Comparison of ENCODE assay signal across 17 cellular contexts in the genomic region with DNA sequence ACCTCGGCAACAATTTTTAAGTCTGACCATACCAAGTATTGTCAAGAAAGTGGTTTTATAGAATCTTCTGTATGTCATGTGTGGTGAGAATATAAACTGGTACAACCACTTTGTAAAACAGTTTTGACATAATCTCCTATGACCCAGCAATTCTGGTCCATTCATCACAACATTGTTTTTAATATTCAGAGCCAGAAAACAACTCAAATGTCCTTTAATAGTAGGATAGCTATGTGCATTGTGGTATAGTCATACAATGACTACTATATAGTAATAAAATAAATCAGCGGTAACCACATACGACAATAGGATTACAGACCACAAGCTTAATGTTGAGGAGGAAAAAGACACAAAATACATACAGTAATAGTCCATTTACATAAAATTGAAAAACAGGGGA.
DNase-seq lines count a peak whose midpoint lies in the region; ATAC-seq, FAIRE-seq and TF ChIP-seq lines count a peak whose summit lies in the region.
"Had no signal": no experiment of that assay in that cellular context is flagged by ENCODE, and none has a peak within 500 bp of the region (broad histone marks: within the 10 kb centered on the region; RNA-seq: fewer than 3 reads in every experiment).

No MANE protein-coding gene starts in this region.

- H3K4me2 ChIP-seq in A549 (peak overlapping the region; percentile 32; the same call in 2 of the 3 replicates), PC-9 (peak overlapping the region; percentile 37), osteoblast (ENCODE audit: insufficient read depth, low read length) (no peak overlapping the region)

- DNase-seq in A549 (ENCODE audit: low read depth in 1 of 2, low spot score in 1 of 2) (no peak), PC-9 (peak in 1 of 2 experiments; percentile 35), bronchial epithelial cell (ENCODE audit: low read depth) (peak; percentile 34), osteoblast (ENCODE audit: insufficient read length, low spot score, missing footprints) (peak; percentile 34), Calu3 (no peak), NCI-H2196 treated with DMSO at 0.1 percent for 48 hours (lab: John Stamatoyannopoulos, UW; ENCODE audit: unreplicated experiment) (no peak)
- DNase-seq: C1 segment of cervical spinal cord; CD4-positive, alpha-beta T cell; DMS79 had no signal

- TF ChIP-seq EP300 in A549 (IDR thresholded peaks at IDR 0.05) = no peak

- intact Hi-C loops in PC-9 (cut with micrococcal nuclease; ENCODE audit: unreplicated experiment) = no loop called here
- intact Hi-C loops in Calu3 (cut with micrococcal nuclease; ENCODE audit: unreplicated experiment) = no loop called here

- H3K27me3 ChIP-seq in PC-9 (ENCODE audit: insufficient read depth, low read depth) = no peaks in the 10 kb centered on the region
- no peaks in the 10 kb centered on the region for H3K27me3 ChIP-seq in bronchial epithelial cell (ENCODE audit: control insufficient read depth, insufficient read depth, low read length)
- no peaks in the 10 kb centered on the region for H3K27me3 ChIP-seq in osteoblast (ENCODE audit: insufficient read depth, low read length)

- no peak for FAIRE-seq in A549 (lab: Jason Lieb, UNC)
- no peak for FAIRE-seq in bronchial epithelial cell (lab: Jason Lieb, UNC)
- FAIRE-seq: GM12878, GM18507, H54 had no signal

- no peaks in the 10 kb centered on the region for H3K9me2 ChIP-seq in PC-9 (ENCODE audit: insufficient read depth)

- no peaks in the 10 kb centered on the region for H3K9me3 Mint-ChIP-seq in Calu3 (ENCODE audit: low read depth, unreplicated experiment)
- H3K9me3 Mint-ChIP-seq: CD4-positive, alpha-beta T cell had no signal

- 0 out of 6 replicates have a peak overlapping the region, but pooled peaks of 1 of the 2 experiments have one; percentile 1 for H3K27ac ChIP-seq in A549
- no peak overlapping the region; the same call in 1 of the 2 replicates for H3K27ac ChIP-seq in PC-9
- H3K27ac ChIP-seq in osteoblast (ENCODE audit: low read depth, low read length) = no peak overlapping the region
- H3K27ac ChIP-seq: GM23248, HL-60 had no signal

- H3K36me3 ChIP-seq in PC-9 (ENCODE audit: low read depth) (no peaks in the 10 kb centered on the region), bronchial epithelial cell (ENCODE audit: control insufficient read depth, insufficient read depth, low read length) (no peaks in the 10 kb centered on the region), osteoblast (ENCODE audit: insufficient read depth, low read length) (no peaks in the 10 kb centered on the region)

- no peaks in the 10 kb centered on the region for H3K27me3 Mint-ChIP-seq in Calu3 (ENCODE audit: unreplicated experiment)
- H3K27me3 Mint-ChIP-seq: CD4-positive, alpha-beta T cell had no signal

- H2AFZ ChIP-seq in PC-9 (no peak overlapping the region), osteoblast (ENCODE audit: low read length) (no peak overlapping the region)
- H2AFZ ChIP-seq: GM23248 had no signal

- BruUV-seq in PC-9 (replicated peaks; lab: Mats Ljungman, UMichigan) (no TSS peak), Calu3 (replicated peaks; lab: Mats Ljungman, UMichigan) (no TSS peak)

- TF ChIP-seq POLR2A in A549 (IDR thresholded peaks at IDR 0.05; ENCODE audit: low read length) = no peak

- H3K4me3 ChIP-seq in A549 = no peak overlapping the region
- H3K4me3 ChIP-seq in PC-9 = no peak overlapping the region
- H3K4me3 ChIP-seq in bronchial epithelial cell (ENCODE audit: low read depth, low read length) = no peak overlapping the region
- no peak overlapping the region for H3K4me3 ChIP-seq in osteoblast (ENCODE audit: insufficient read depth, low read length)
- H3K4me3 ChIP-seq: GM12878, GM23248 had no signal

- no peak overlapping the region for H3K27ac Mint-ChIP-seq in Calu3 (ENCODE audit: unreplicated experiment)
- H3K27ac Mint-ChIP-seq: B cell; CD4-positive, alpha-beta T cell had no signal

- H3F3A ChIP-seq in PC-9 (ENCODE audit: insufficient read depth, low read depth) = no peaks in the 10 kb centered on the region; the same call in 1 of the 2 replicates

- CTCF ChIA-PET in A549 (lab: Yijun Ruan, JAX) (interaction anchor here (1.0 kb wide), 1 partner anchor 341 kb away, joined by 3 read pairs; no protein-coding TSS in a partner anchor), PC-9 (lab: Charles Lee) (no interaction called here), Calu3 (lab: Charles Lee) (interaction anchor here (0.9 kb wide), 1 partner anchor 9 kb away, joined by 3 read pairs; no protein-coding TSS in a partner anchor)

- H3K79me2 ChIP-seq in PC-9 (ENCODE audit: low read depth) (no peaks in the 10 kb centered on the region), osteoblast (ENCODE audit: insufficient read depth, low read length) (no peaks in the 10 kb centered on the region)

- no peaks in the 10 kb centered on the region for H4K20me1 ChIP-seq in PC-9 (ENCODE audit: insufficient read depth)
- H4K20me1 ChIP-seq in osteoblast (ENCODE audit: insufficient read depth, low read length) = no peaks in the 10 kb centered on the region

- H3K9me3 ChIP-seq in A549 = no peaks in the 10 kb centered on the region
- peaks cover 7% of the 10 kb centered on the region; the same call in 1 of the 2 replicates for H3K9me3 ChIP-seq in PC-9 (ENCODE audit: insufficient read depth, low read depth)
- no peaks in the 10 kb centered on the region for H3K9me3 ChIP-seq in osteoblast (ENCODE audit: low read depth, low read length)

- POLR2A ChIA-PET in A549 (lab: Yijun Ruan, JAX) = no interaction called here
- POLR2A ChIA-PET in PC-9 (lab: Charles Lee; ENCODE audit: unreplicated experiment) = no interaction called here

- TF ChIP-seq RAD21 in A549 (conservative IDR thresholded peaks at IDR 0.05 in 1 of 2, IDR thresholded peaks at IDR 0.05 in 1 of 2) = no peak

- H3K4me1 Mint-ChIP-seq in Calu3 (ENCODE audit: low read depth, unreplicated experiment) = peaks cover 29% of the 10 kb centered on the region
- H3K4me1 Mint-ChIP-seq: B cell had no signal

- WGBS in A549 (ENCODE audit: missing lambda C conversion rate) = 86% methylated on average over 3 of the region's 3 CpGs

- TF ChIP-seq CTCF in A549 (IDR thresholded peaks at IDR 0.05) = no peak
- TF ChIP-seq CTCF in PC-9 (conservative IDR thresholded peaks at IDR 0.05) = no peak
- no peak for TF ChIP-seq CTCF in bronchial epithelial cell (IDR thresholded peaks at IDR 0.05; ENCODE audit: insufficient read depth, low read length, severe bottlenecking)
- no peak for TF ChIP-seq CTCF in osteoblast (IDR thresholded peaks at IDR 0.05; ENCODE audit: extremely low read depth, low read depth, low read length)
- TF ChIP-seq CTCF in Calu3 (IDR thresholded peaks at IDR 0.05; ENCODE audit: unreplicated experiment) = no peak

- no peak overlapping the region for H3K4me3 Mint-ChIP-seq in Calu3 (ENCODE audit: low read depth, unreplicated experiment)
- H3K4me3 Mint-ChIP-seq: B cell; CD4-positive, alpha-beta T cell had no signal

- no peaks in the 10 kb centered on the region for H3K36me3 Mint-ChIP-seq in Calu3 (ENCODE audit: insufficient read depth, unreplicated experiment)

- ATAC-seq in A549 (no peak), HG03108 (IDR thresholded peaks at IDR 0.05; ENCODE audit: unreplicated experiment) (no peak)
- ATAC-seq: GM12878, HCT116 had no signal

- peaks cover 29% of the 10 kb centered on the region for H3K4me1 ChIP-seq in A549
- H3K4me1 ChIP-seq in PC-9 (replicated peaks; ENCODE audit: insufficient read depth) = peaks cover 32% of the 10 kb centered on the region
- H3K4me1 ChIP-seq in osteoblast (ENCODE audit: insufficient read depth, low read length) = peaks cover 20% of the 10 kb centered on the region

TF ChIP-seq in A549, 52 proteins besides CTCF, POLR2A, EP300 and RAD21:
- TF ChIP-seq, protein P1, sequence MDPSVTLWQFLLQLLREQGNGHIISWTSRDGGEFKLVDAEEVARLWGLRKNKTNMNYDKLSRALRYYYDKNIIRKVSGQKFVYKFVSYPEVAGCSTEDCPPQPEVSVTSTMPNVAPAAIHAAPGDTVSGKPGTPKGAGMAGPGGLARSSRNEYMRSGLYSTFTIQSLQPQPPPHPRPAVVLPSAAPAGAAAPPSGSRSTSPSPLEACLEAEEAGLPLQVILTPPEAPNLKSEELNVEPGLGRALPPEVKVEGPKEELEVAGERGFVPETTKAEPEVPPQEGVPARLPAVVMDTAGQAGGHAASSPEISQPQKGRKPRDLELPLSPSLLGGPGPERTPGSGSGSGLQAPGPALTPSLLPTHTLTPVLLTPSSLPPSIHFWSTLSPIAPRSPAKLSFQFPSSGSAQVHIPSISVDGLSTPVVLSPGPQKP (IDR thresholded peaks at IDR 0.05; ENCODE audit: low read depth, low read length) = no peak
- no peak for TF ChIP-seq TP53 (CRISPR knock-in tag; IDR thresholded peaks at IDR 0.05)
- no peak for TF ChIP-seq KDM1A (IDR thresholded peaks at IDR 0.05; ENCODE audit: low read depth)
- TF ChIP-seq ZFP36 (IDR thresholded peaks at IDR 0.05; ENCODE audit: borderline replicate concordance, partially characterized antibody) = no peak
- TF ChIP-seq HOXB13 (CRISPR knock-in tag; IDR thresholded peaks at IDR 0.05; ENCODE audit: low read depth) = no peak
- TF ChIP-seq, protein P2, sequence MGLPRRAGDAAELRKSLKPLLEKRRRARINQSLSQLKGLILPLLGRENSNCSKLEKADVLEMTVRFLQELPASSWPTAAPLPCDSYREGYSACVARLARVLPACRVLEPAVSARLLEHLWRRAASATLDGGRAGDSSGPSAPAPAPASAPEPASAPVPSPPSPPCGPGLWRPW (IDR thresholded peaks at IDR 0.05) = no peak
- TF ChIP-seq MYC (IDR thresholded peaks at IDR 0.05; ENCODE audit: borderline replicate concordance, low read length) = no peak
- TF ChIP-seq, protein P3, sequence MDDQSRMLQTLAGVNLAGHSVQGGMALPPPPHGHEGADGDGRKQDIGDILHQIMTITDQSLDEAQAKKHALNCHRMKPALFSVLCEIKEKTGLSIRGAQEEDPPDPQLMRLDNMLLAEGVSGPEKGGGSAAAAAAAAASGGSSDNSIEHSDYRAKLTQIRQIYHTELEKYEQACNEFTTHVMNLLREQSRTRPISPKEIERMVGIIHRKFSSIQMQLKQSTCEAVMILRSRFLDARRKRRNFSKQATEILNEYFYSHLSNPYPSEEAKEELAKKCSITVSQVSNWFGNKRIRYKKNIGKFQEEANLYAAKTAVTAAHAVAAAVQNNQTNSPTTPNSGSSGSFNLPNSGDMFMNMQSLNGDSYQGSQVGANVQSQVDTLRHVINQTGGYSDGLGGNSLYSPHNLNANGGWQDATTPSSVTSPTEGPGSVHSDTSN (IDR thresholded peaks at IDR 0.05) = no peak
- TF ChIP-seq, protein P4, sequence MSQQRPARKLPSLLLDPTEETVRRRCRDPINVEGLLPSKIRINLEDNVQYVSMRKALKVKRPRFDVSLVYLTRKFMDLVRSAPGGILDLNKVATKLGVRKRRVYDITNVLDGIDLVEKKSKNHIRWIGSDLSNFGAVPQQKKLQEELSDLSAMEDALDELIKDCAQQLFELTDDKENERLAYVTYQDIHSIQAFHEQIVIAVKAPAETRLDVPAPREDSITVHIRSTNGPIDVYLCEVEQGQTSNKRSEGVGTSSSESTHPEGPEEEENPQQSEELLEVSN (IDR thresholded peaks at IDR 0.05; ENCODE audit: borderline replicate concordance, low read depth) = no peak
- TF ChIP-seq HOXB5 (CRISPR knock-in tag; IDR thresholded peaks at IDR 0.05) = no peak
TF ChIP-seq in A549: peak in this region for 0.

Comparison
In these comparisons a context has a peak if more than half of its experiments do, and no peak if none do; other contexts are left out.
1. DNase-seq: peak in bronchial epithelial cell (single experiment) and osteoblast (single experiment); none in A549 (0 of 2), Calu3 (single experiment) and NCI-H2196 treated with DMSO at 0.1 percent for 48 hours (single experiment).